ENCODE assay signal across 1 cellular context in the genomic region with DNA sequence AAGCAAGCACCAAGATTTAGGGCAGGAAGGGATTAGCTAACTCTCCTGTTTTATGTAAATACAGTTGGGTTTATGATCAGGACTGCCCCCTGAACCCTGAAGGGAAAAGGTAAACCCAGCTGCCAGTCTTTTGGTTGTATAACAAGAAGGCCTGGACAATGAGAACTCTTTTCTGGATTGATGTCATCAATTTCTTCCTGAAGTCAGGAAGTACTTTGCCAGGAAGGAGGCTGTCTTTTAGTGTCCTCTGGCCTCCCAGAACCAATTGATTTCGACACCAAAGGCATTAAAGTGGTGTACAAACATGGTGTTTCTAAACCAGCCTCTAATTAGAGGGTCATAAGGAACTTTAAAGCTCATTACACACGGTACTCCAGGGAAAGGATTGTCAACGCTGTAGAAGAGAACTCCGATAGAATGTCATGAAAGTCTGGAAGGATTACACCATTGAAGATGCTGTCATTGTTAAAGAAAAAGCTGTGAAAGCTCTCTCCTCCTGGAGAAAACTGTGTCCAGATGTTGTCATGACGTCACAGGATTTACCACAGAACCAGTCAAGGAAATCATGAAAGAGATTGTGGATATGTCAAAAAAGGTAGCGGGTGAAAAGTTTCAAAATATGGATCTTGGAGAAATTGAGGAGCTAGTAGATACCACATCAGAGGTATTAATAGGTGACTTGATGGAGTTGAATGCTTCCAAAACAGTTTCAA.
TF ChIP-seq lines count a peak whose summit lies in the region.

No MANE protein-coding gene starts in this region.

TF ChIP-seq in HepG2, 621 proteins besides CTCF, POLR2A, EP300 and RAD21 (continued from another document and continues in another):
- TF ChIP-seq BCL3 (CRISPR knock-in tag; IDR thresholded peaks at IDR 0.05): no peak
- TF ChIP-seq ZMYM4 (CRISPR knock-in tag; IDR thresholded peaks at IDR 0.05): peak; percentile 90
- TF ChIP-seq ZNF563 (CRISPR knock-in tag; IDR thresholded peaks at IDR 0.05): no peak
- no peak for TF ChIP-seq ZNF761 (CRISPR knock-in tag; conservative IDR thresholded peaks at IDR 0.05)
- TF ChIP-seq MYPOP (CRISPR knock-in tag; IDR thresholded peaks at IDR 0.05): no peak
- TF ChIP-seq PRMT3 (CRISPR knock-in tag; IDR thresholded peaks at IDR 0.05; ENCODE audit: borderline replicate concordance, low read depth): no peak
- no peak for TF ChIP-seq ZNF260 (CRISPR knock-in tag; IDR thresholded peaks at IDR 0.05; ENCODE audit: borderline replicate concordance, low read depth)
- TF ChIP-seq GMEB1 (CRISPR knock-in tag; IDR thresholded peaks at IDR 0.05; ENCODE audit: borderline replicate concordance): no peak
- TF ChIP-seq POLR2G (IDR thresholded peaks at IDR 0.05; ENCODE audit: low read depth, low read length): no peak
- TF ChIP-seq JUNB (CRISPR knock-in tag; IDR thresholded peaks at IDR 0.05; ENCODE audit: borderline replicate concordance): no peak
- TF ChIP-seq RBM39 (IDR thresholded peaks at IDR 0.05; ENCODE audit: low read depth, low read length, poor library complexity, severe bottlenecking): no peak
- peak; percentile 82 for TF ChIP-seq ZNF644 (CRISPR knock-in tag; IDR thresholded peaks at IDR 0.05; ENCODE audit: low read depth)
- no peak for TF ChIP-seq ZNF674 (CRISPR knock-in tag; IDR thresholded peaks at IDR 0.05; ENCODE audit: low read depth)
- TF ChIP-seq STAT6 (CRISPR knock-in tag; IDR thresholded peaks at IDR 0.05; ENCODE audit: borderline replicate concordance): no peak
- peak; percentile 35 for TF ChIP-seq KDM6A (CRISPR knock-in tag; IDR thresholded peaks at IDR 0.05; ENCODE audit: low read depth)
- TF ChIP-seq ARID2 (CRISPR knock-in tag; IDR thresholded peaks at IDR 0.05; ENCODE audit: borderline replicate concordance): no peak
- no peak for TF ChIP-seq ZNF121 (CRISPR knock-in tag; IDR thresholded peaks at IDR 0.05)
- 0 out of 2 replicates have a peak, but pooled peaks have one; percentile 47 for TF ChIP-seq ZNF747 (CRISPR knock-in tag; IDR thresholded peaks at IDR 0.05; ENCODE audit: borderline replicate concordance)
- TF ChIP-seq TBX2 (CRISPR knock-in tag; IDR thresholded peaks at IDR 0.05; ENCODE audit: borderline replicate concordance): peak; percentile 92
- no peak for TF ChIP-seq MAFK (conservative IDR thresholded peaks at IDR 0.05 in 1 of 2, IDR thresholded peaks at IDR 0.05 in 1 of 2; ENCODE audit: low read length in 2 of 2)
- no peak for TF ChIP-seq SALL2 (CRISPR knock-in tag; IDR thresholded peaks at IDR 0.05)
- no peak for TF ChIP-seq XRCC5 (optimal IDR thresholded peaks at IDR 0.05; ENCODE audit: low read length)
- TF ChIP-seq ZNF343 (CRISPR knock-in tag; IDR thresholded peaks at IDR 0.05): no peak
- peak; percentile 69 for TF ChIP-seq PPARG (CRISPR knock-in tag; conservative IDR thresholded peaks at IDR 0.05)
- no peak for TF ChIP-seq ADNP (CRISPR knock-in tag; IDR thresholded peaks at IDR 0.05)
- peak; percentile 83 for TF ChIP-seq ISL2 (CRISPR knock-in tag; IDR thresholded peaks at IDR 0.05)
- TF ChIP-seq KLF16 (CRISPR knock-in tag; IDR thresholded peaks at IDR 0.05): no peak
- TF ChIP-seq, protein P1, sequence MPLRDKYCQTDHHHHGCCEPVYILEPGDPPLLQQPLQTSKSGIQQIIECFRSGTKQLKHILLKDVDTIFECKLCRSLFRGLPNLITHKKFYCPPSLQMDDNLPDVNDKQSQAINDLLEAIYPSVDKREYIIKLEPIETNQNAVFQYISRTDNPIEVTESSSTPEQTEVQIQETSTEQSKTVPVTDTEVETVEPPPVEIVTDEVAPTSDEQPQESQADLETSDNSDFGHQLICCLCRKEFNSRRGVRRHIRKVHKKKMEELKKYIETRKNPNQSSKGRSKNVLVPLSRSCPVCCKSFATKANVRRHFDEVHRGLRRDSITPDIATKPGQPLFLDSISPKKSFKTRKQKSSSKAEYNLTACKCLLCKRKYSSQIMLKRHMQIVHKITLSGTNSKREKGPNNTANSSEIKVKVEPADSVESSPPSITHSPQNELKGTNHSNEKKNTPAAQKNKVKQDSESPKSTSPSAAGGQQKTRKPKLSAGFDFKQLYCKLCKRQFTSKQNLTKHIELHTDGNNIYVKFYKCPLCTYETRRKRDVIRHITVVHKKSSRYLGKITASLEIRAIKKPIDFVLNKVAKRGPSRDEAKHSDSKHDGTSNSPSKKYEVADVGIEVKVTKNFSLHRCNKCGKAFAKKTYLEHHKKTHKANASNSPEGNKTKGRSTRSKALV (CRISPR knock-in tag; IDR thresholded peaks at IDR 0.05): 0 out of 2 replicates have a peak, but pooled peaks have one; percentile 21
- TF ChIP-seq ZNF460 (CRISPR knock-in tag; IDR thresholded peaks at IDR 0.05; ENCODE audit: borderline replicate concordance): no peak
- TF ChIP-seq ZNF678 (CRISPR knock-in tag; IDR thresholded peaks at IDR 0.05): no peak
- TF ChIP-seq, protein P2, sequence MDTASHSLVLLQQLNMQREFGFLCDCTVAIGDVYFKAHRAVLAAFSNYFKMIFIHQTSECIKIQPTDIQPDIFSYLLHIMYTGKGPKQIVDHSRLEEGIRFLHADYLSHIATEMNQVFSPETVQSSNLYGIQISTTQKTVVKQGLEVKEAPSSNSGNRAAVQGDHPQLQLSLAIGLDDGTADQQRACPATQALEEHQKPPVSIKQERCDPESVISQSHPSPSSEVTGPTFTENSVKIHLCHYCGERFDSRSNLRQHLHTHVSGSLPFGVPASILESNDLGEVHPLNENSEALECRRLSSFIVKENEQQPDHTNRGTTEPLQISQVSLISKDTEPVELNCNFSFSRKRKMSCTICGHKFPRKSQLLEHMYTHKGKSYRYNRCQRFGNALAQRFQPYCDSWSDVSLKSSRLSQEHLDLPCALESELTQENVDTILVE (CRISPR knock-in tag; IDR thresholded peaks at IDR 0.05): 0 out of 2 replicates have a peak, but pooled peaks have one; percentile 20
- TF ChIP-seq, protein P3, sequence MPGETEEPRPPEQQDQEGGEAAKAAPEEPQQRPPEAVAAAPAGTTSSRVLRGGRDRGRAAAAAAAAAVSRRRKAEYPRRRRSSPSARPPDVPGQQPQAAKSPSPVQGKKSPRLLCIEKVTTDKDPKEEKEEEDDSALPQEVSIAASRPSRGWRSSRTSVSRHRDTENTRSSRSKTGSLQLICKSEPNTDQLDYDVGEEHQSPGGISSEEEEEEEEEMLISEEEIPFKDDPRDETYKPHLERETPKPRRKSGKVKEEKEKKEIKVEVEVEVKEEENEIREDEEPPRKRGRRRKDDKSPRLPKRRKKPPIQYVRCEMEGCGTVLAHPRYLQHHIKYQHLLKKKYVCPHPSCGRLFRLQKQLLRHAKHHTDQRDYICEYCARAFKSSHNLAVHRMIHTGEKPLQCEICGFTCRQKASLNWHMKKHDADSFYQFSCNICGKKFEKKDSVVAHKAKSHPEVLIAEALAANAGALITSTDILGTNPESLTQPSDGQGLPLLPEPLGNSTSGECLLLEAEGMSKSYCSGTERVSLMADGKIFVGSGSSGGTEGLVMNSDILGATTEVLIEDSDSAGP (CRISPR knock-in tag; IDR thresholded peaks at IDR 0.05; ENCODE audit: borderline replicate concordance): no peak
- TF ChIP-seq, protein P4, sequence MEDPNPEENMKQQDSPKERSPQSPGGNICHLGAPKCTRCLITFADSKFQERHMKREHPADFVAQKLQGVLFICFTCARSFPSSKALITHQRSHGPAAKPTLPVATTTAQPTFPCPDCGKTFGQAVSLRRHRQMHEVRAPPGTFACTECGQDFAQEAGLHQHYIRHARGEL (CRISPR knock-in tag; IDR thresholded peaks at IDR 0.05): no peak
- TF ChIP-seq FOXJ3 (CRISPR knock-in tag; IDR thresholded peaks at IDR 0.05; ENCODE audit: borderline replicate concordance): peak; percentile 67; the same call in 1 of the 2 replicates
- TF ChIP-seq MIXL1 (CRISPR knock-in tag; IDR thresholded peaks at IDR 0.05): peak; percentile 85
- no peak for TF ChIP-seq GMEB2 (CRISPR knock-in tag; IDR thresholded peaks at IDR 0.05; ENCODE audit: low read depth)
- TF ChIP-seq ZNF530 (CRISPR knock-in tag; IDR thresholded peaks at IDR 0.05; ENCODE audit: low read depth): no peak
- TF ChIP-seq PLRG1 (conservative IDR thresholded peaks at IDR 0.05): no peak
- TF ChIP-seq PRPF4 (IDR thresholded peaks at IDR 0.05; ENCODE audit: low read depth, low read length, poor library complexity, severe bottlenecking): no peak
- TF ChIP-seq NR2F6 (IDR thresholded peaks at IDR 0.05): peak; percentile 82
- TF ChIP-seq NR2F6 (CRISPR knock-in tag; IDR thresholded peaks at IDR 0.05): peak; percentile 74
- peak; percentile 82 for TF ChIP-seq CREM (IDR thresholded peaks at IDR 0.05)
- TF ChIP-seq CREM (CRISPR knock-in tag; IDR thresholded peaks at IDR 0.05): no peak
- no peak for TF ChIP-seq ZNF737 (CRISPR knock-in tag; IDR thresholded peaks at IDR 0.05; ENCODE audit: borderline replicate concordance)
- TF ChIP-seq NR0B2 (CRISPR knock-in tag; IDR thresholded peaks at IDR 0.05): no peak
- no peak for TF ChIP-seq RFX5 (IDR thresholded peaks at IDR 0.05; ENCODE audit: low read depth, low read length)
- no peak for TF ChIP-seq CBFB (CRISPR knock-in tag; IDR thresholded peaks at IDR 0.05)
- TF ChIP-seq GATAD2A (CRISPR knock-in tag; IDR thresholded peaks at IDR 0.05): peak; percentile 69
- peak; percentile 56 for TF ChIP-seq HDAC1 (CRISPR knock-in tag; IDR thresholded peaks at IDR 0.05)
- TF ChIP-seq ZNF317 (CRISPR knock-in tag; IDR thresholded peaks at IDR 0.05): 0 out of 2 replicates have a peak, but pooled peaks have one; percentile 30
- TF ChIP-seq FOXK2 (IDR thresholded peaks at IDR 0.05): no peak
